29 cellular contexts compared by ENCODE assay signal in genomic region chr6:119204744-119205143, GRCh38.
"Had no signal": no experiment of that assay in that cellular context is flagged by ENCODE, and none has a peak within 500 bp of the region (broad histone marks: within the 10 kb centered on the region; RNA-seq: fewer than 3 reads in every experiment).

No MANE protein-coding gene starts in this region.

- H3K9me3 Mint-ChIP-seq: stimulated activated effector memory CD8-positive, alpha-beta T cell treated with anti-CD3 and anti-CD28 coated beads, Interleukin-12 subunit alpha, Interleukin-12 subunit beta, amount 100 ng/mL, for 72 hours; stimulated activated memory B cell treated with anti-CD40 and anti-IgM and Interleukin-4, amounts not matched to agents 10 μg/mL and 1 μg/mL and 100 μg/mL, for 72 hours; stimulated activated naive B cell treated with anti-CD40 and anti-IgM and Interleukin-4, amounts not matched to agents 10 μg/mL and 1 μg/mL and 100 μg/mL, for 72 hours; stimulated activated naive CD8-positive, alpha-beta T cell treated with anti-CD3 and anti-CD28 coated beads, Interleukin-15, amount 100 ng/mL, for 72 hours; stimulated activated naive CD8-positive, alpha-beta T cell treated with anti-CD3 and anti-CD28 coated beads, Interleukin-15, Interleukin-2, amounts not matched to agents 100 ng/mL and 50 ng/mL, for 24 hours; type B pancreatic cell had no signal

- H3K27me3 ChIP-seq: stomach, suprapubic skin, testis, thyroid gland, tibial artery, tibial nerve, transverse colon, upper lobe of left lung, upper lobe of right lung, uterus, vagina had no signal

- ATAC-seq: stimulated activated effector memory CD8-positive, alpha-beta T cell treated with anti-CD3 and anti-CD28 coated beads, Interleukin-12 subunit alpha, Interleukin-12 subunit beta, amount 100 ng/mL, for 72 hours; stimulated activated memory B cell treated with anti-CD40 and anti-IgM and Interleukin-4, amounts not matched to agents 10 μg/mL and 1 μg/mL and 100 μg/mL, for 72 hours; stimulated activated naive B cell treated with anti-CD40 and anti-IgM and Interleukin-4, amounts not matched to agents 10 μg/mL and 1 μg/mL and 100 μg/mL, for 72 hours; stimulated activated naive CD8-positive, alpha-beta T cell treated with anti-CD3 and anti-CD28 coated beads, Interleukin-15, amount 100 ng/mL, for 72 hours; stimulated activated naive CD8-positive, alpha-beta T cell treated with anti-CD3 and anti-CD28 coated beads, Interleukin-15, Interleukin-2, amounts not matched to agents 100 U/mL and 50 U/mL, for 24 hours; upper lobe of right lung had no signal

- DNase-seq: stimulated activated CD4-positive, alpha-beta T cell treated with anti-CD3 and anti-CD28 coated beads, Interleukin-2, amount 100 ng/mL, for 48 hours; stimulated activated CD4-positive, alpha-beta T cell treated with anti-CD3 and anti-CD28 coated beads, Interleukin-4, amount 100 ng/mL, for 1 hour; stimulated activated CD4-positive, alpha-beta T cell treated with anti-CD3 and anti-CD28 coated beads, Interleukin-4, amount 100 ng/mL, for 24 hours; stimulated activated CD4-positive, alpha-beta T cell treated with anti-CD3 and anti-CD28 coated beads, Interleukin-4, amount 100 ng/mL, for 4 hours; stimulated activated CD8-positive, alpha-beta memory T cell treated with anti-CD3 and anti-CD28 coated beads, Interleukin-4, amount 100 ng/mL, for 48 hours; stimulated activated naive B cell treated with anti-CD40 and anti-IgM and Interleukin-4, amounts not matched to agents 10 μg/mL and 1 μg/mL and 100 μg/mL, for 72 hours; stimulated activated naive CD4-positive, alpha-beta T cell; stimulated activated naive CD4-positive, alpha-beta T cell treated with Interleukin-2 at 50 U/mL for 16 hours; stimulated activated naive CD8-positive, alpha-beta T cell treated with anti-CD3 and anti-CD28 coated beads, Interleukin-15, amount 100 ng/mL, for 72 hours; stimulated activated naive CD8-positive, alpha-beta T cell treated with anti-CD3 and anti-CD28 coated beads, Interleukin-15, Interleukin-2, amounts not matched to agents 100 U/mL and 50 U/mL, for 24 hours; stomach; substantia nigra; testis; thyroid gland; tibial artery; transverse colon; trophoblast cell; upper lobe of left lung; upper lobe of right lung; uterus had no signal

- H3K9me3 ChIP-seq: stomach, suprapubic skin, testis, thoracic aorta, thyroid gland, tibial artery, tibial nerve, transverse colon, upper lobe of left lung, upper lobe of right lung, uterus, vagina had no signal

- H3K4me1 ChIP-seq: testis, thyroid gland, tibial artery, upper lobe of left lung, upper lobe of right lung, uterus had no signal

- H3K4me3 ChIP-seq: stomach, suprapubic skin, testis, thoracic aorta, thyroid gland, tibial artery, tibial nerve, transverse colon, upper lobe of left lung, upper lobe of right lung, uterus, vagina had no signal

- H3K27ac ChIP-seq: stomach, suprapubic skin, testis, thoracic aorta, thyroid gland, tibial artery, tibial nerve, transverse colon, upper lobe of left lung, upper lobe of right lung, uterus, vagina had no signal

- H3K4me3 Mint-ChIP-seq: stimulated activated effector memory CD8-positive, alpha-beta T cell treated with anti-CD3 and anti-CD28 coated beads, Interleukin-12 subunit alpha, Interleukin-12 subunit beta, amount 100 ng/mL, for 72 hours; stimulated activated memory B cell treated with anti-CD40 and anti-IgM and Interleukin-4, amounts not matched to agents 10 μg/mL and 1 μg/mL and 100 μg/mL, for 72 hours; stimulated activated naive B cell treated with anti-CD40 and anti-IgM and Interleukin-4, amounts not matched to agents 10 μg/mL and 1 μg/mL and 100 μg/mL, for 72 hours; stimulated activated naive CD8-positive, alpha-beta T cell treated with anti-CD3 and anti-CD28 coated beads, Interleukin-15, amount 100 ng/mL, for 72 hours; stimulated activated naive CD8-positive, alpha-beta T cell treated with anti-CD3 and anti-CD28 coated beads, Interleukin-15, Interleukin-2, amounts not matched to agents 100 ng/mL and 50 ng/mL, for 24 hours; type B pancreatic cell had no signal

- H3K4me1 Mint-ChIP-seq: stimulated activated naive CD8-positive, alpha-beta T cell treated with anti-CD3 and anti-CD28 coated beads, Interleukin-15, amount 100 ng/mL, for 72 hours had no signal

- H3K27ac Mint-ChIP-seq: stimulated activated effector memory CD8-positive, alpha-beta T cell treated with anti-CD3 and anti-CD28 coated beads, Interleukin-12 subunit alpha, Interleukin-12 subunit beta, amount 100 ng/mL, for 72 hours; stimulated activated memory B cell treated with anti-CD40 and anti-IgM and Interleukin-4, amounts not matched to agents 10 μg/mL and 1 μg/mL and 100 μg/mL, for 72 hours; stimulated activated naive B cell treated with anti-CD40 and anti-IgM and Interleukin-4, amounts not matched to agents 10 μg/mL and 1 μg/mL and 100 μg/mL, for 72 hours; stimulated activated naive CD8-positive, alpha-beta T cell treated with anti-CD3 and anti-CD28 coated beads, Interleukin-15, amount 100 ng/mL, for 72 hours; stimulated activated naive CD8-positive, alpha-beta T cell treated with anti-CD3 and anti-CD28 coated beads, Interleukin-15, Interleukin-2, amounts not matched to agents 100 ng/mL and 50 ng/mL, for 24 hours; type B pancreatic cell had no signal

- FAIRE-seq: urothelium cell line had no signal

- H3K36me3 ChIP-seq: uterus had no signal

- H3K27me3 Mint-ChIP-seq: stimulated activated memory B cell treated with anti-CD40 and anti-IgM and Interleukin-4, amounts not matched to agents 10 μg/mL and 1 μg/mL and 100 μg/mL, for 72 hours; stimulated activated naive B cell treated with anti-CD40 and anti-IgM and Interleukin-4, amounts not matched to agents 10 μg/mL and 1 μg/mL and 100 μg/mL, for 72 hours; stimulated activated naive CD8-positive, alpha-beta T cell treated with anti-CD3 and anti-CD28 coated beads, Interleukin-15, amount 100 ng/mL, for 72 hours; stimulated activated naive CD8-positive, alpha-beta T cell treated with anti-CD3 and anti-CD28 coated beads, Interleukin-15, Interleukin-2, amounts not matched to agents 100 ng/mL and 50 ng/mL, for 24 hours; type B pancreatic cell had no signal
